In the genomic region with DNA sequence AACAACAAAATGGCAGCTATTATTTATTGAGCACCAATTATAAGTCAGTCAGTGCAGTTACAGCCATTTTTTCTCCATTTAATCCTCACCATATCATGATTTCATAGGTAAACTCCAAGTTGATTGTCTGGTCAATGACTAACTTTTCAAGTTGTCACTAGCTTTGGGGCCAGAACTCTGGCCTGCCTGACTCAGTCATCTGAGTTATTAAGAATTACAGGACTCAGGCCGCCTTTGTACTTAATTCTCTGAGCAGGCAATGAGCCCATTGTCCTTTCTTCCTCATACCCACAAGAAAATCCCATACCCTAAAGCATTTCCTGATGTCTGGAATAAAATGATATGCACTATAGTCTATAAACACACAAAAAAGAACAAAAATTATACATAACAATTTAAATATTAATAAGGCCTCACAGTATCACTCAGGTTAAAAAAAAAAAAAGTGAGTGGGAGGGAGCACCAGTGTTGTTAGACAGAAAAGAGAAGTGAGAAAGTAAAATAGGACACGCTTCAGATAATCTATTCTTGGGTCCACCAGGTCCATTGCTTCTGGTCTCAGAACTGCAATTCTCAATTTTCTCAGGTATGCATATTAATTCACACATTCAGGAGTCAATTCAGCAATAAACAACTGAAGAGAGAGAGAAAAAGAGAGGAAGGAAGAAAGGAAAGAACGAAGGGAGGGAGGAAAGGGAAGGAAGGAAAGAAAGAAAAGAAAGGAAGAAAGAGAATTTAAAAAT, we compare ENCODE assay signal across 10 cellular contexts.
A peak's percentile ranks its signal among the peaks of the same experiment; 100 is the strongest.
DNase-seq lines count a peak whose midpoint lies in the region; ATAC-seq and TF ChIP-seq lines count a peak whose summit lies in the region.
"Had no signal": no experiment of that assay in that cellular context is flagged by ENCODE, and none has a peak within 500 bp of the region (broad histone marks: within the 10 kb centered on the region; RNA-seq: fewer than 3 reads in every experiment).

No MANE protein-coding gene starts in this region.

- H3K4me1 ChIP-seq in Karpas-422 (ENCODE audit: low read length) (peaks cover 67% of the 10 kb centered on the region), suprapubic skin (peaks cover 33% of the 10 kb centered on the region)

- H3K36me3 ChIP-seq in Karpas-422 (ENCODE audit: insufficient read depth, low read length) (no peaks in the 10 kb centered on the region), suprapubic skin (no peaks in the 10 kb centered on the region)
- H3K36me3 ChIP-seq: vagina had no signal

- peak overlapping the region; percentile 46 to 92 (median 87) for H3K27ac Mint-ChIP-seq in nephron

- H3K9me3 ChIP-seq in Karpas-422 (ENCODE audit: low read length), result no peaks in the 10 kb centered on the region
- H3K9me3 ChIP-seq in suprapubic skin, result no peaks in the 10 kb centered on the region
- H3K9me3 ChIP-seq: vagina had no signal

- H3K27ac ChIP-seq in Karpas-422 (ENCODE audit: low read length) (peak overlapping the region; percentile 74), suprapubic skin (no peak overlapping the region)
- H3K27ac ChIP-seq: vagina had no signal

- WGBS in suprapubic skin, result 74% methylated on average over 3 of the region's 3 CpGs

- H3K4me3 Mint-ChIP-seq in nephron, result no peak overlapping the region

- no peaks in the 10 kb centered on the region for H4K20me1 ChIP-seq in Karpas-422 (ENCODE audit: insufficient read depth, low read depth, low read length)

- H2AFZ ChIP-seq in Karpas-422 (ENCODE audit: low read length), result no peak overlapping the region

- peak; percentile 84 for ATAC-seq in GM18909 (IDR thresholded peaks at IDR 0.05; ENCODE audit: poor library complexity, unreplicated experiment)
- ATAC-seq in HG02571 (IDR thresholded peaks at IDR 0.05; ENCODE audit: unreplicated experiment), result peak; percentile 78

- peaks cover 79% of the 10 kb centered on the region for H3K79me2 ChIP-seq in Karpas-422 (ENCODE audit: low read length)

- TF ChIP-seq CTCF in nephron (IDR thresholded peaks at IDR 0.05; ENCODE audit: unreplicated experiment in 3 of 3) (no peak), suprapubic skin (IDR thresholded peaks at IDR 0.05) (no peak)

- no peaks in the 10 kb centered on the region for H3K36me3 Mint-ChIP-seq in nephron (ENCODE audit: low read depth)

- H3K4me1 Mint-ChIP-seq in nephron, result peaks cover 15% of the 10 kb centered on the region

- peak overlapping the region; percentile 62 for H3K4me2 ChIP-seq in Karpas-422 (ENCODE audit: low read depth, low read length, poor library complexity, severe bottlenecking)

- H3K4me3 ChIP-seq in Karpas-422 (ENCODE audit: low read length), result no peak overlapping the region
- no peak overlapping the region for H3K4me3 ChIP-seq in suprapubic skin
- H3K4me3 ChIP-seq: vagina had no signal

- H3K27me3 Mint-ChIP-seq in nephron (ENCODE audit: low read depth), result no peaks in the 10 kb centered on the region

- no peak overlapping the region for H3K9ac ChIP-seq in Karpas-422 (ENCODE audit: low read length)

- TF ChIP-seq POLR2A in suprapubic skin (IDR thresholded peaks at IDR 0.05), result no peak

- no peaks in the 10 kb centered on the region for H3K9me3 Mint-ChIP-seq in nephron

- TF ChIP-seq EP300 in suprapubic skin (IDR thresholded peaks at IDR 0.05), result no peak

- DNase-seq in Karpas-422 (peak; percentile 74), suprapubic skin (ENCODE audit: low spot score in 2 of 2) (no peak), NCI-H1694 (lab: John Stamatoyannopoulos, UW) (no peak), NCI-H226 (no peak)
- no peak for DNase-seq in activated T-cell treated with anti-CD3 and anti-CD28 coated beads, Interleukin-2, amount 50 U/mL, for 1 hour
- DNase-seq: NCI-H1436 had no signal

- H3K27me3 ChIP-seq in Karpas-422 (ENCODE audit: low read length) (no peaks in the 10 kb centered on the region), suprapubic skin (no peaks in the 10 kb centered on the region)
- H3K27me3 ChIP-seq: vagina had no signal

- H3K9me2 ChIP-seq in Karpas-422 (replicated peaks; ENCODE audit: insufficient read depth, low read length), result no peaks in the 10 kb centered on the region
